ENCODE assay signal across 2 cellular contexts in the genomic region with DNA sequence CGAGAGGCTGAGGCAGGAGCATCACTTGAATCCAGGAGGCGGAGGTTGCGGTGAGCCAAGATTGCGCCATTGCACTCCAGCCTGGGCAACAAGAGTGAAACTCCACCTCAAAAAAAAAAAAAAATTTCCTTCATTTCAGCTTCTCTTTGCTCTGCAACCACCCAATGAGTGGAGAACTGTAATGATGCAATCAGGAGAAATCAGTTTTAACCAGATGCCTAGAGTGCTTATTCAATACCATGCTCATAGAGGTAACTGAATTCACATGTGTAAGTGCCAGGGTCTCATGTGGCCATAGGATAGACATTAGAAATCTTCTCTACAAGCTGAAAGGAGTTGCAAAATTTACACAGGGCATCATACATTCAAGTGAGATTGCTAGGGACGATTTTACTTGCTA.
TF ChIP-seq lines count a peak whose summit lies in the region.

No MANE protein-coding gene starts in this region.

TF ChIP-seq in K562, 482 proteins besides CTCF, POLR2A, EP300 and RAD21 (continued from another document):
- TF ChIP-seq ATF3 (IDR thresholded peaks at IDR 0.05) = peak; percentile 68; the same call in 1 of the 2 replicates
- no peak for TF ChIP-seq ATF3 (CRISPR knock-in tag; conservative IDR thresholded peaks at IDR 0.05)
- TF ChIP-seq CEBPG (CRISPR knock-in tag; IDR thresholded peaks at IDR 0.05) = no peak
- TF ChIP-seq CEBPG (tag; conservative IDR thresholded peaks at IDR 0.05 in 1 of 2, IDR thresholded peaks at IDR 0.05 in 1 of 2) = peak; percentile 59 to 91
- TF ChIP-seq SMARCA4 (IDR thresholded peaks at IDR 0.05) = no peak
- no peak for TF ChIP-seq NR2F6 (CRISPR knock-in tag; IDR thresholded peaks at IDR 0.05)
- peak; percentile 76 for TF ChIP-seq ATF4 (CRISPR knock-in tag; IDR thresholded peaks at IDR 0.05)
- 0 out of 2 replicates have a peak, but pooled peaks have one; percentile 42 for TF ChIP-seq ATF7 (IDR thresholded peaks at IDR 0.05)
TF ChIP-seq in K562: peak in this region for 6.

TF ChIP-seq in SK-N-SH, 30 proteins besides CTCF, POLR2A, EP300 and RAD21 (continued from another document):
- no peak for TF ChIP-seq SMC3 (IDR thresholded peaks at IDR 0.05; ENCODE audit: low read depth, low read length)
- TF ChIP-seq, protein P1, sequence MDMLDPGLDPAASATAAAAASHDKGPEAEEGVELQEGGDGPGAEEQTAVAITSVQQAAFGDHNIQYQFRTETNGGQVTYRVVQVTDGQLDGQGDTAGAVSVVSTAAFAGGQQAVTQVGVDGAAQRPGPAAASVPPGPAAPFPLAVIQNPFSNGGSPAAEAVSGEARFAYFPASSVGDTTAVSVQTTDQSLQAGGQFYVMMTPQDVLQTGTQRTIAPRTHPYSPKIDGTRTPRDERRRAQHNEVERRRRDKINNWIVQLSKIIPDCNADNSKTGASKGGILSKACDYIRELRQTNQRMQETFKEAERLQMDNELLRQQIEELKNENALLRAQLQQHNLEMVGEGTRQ (IDR thresholded peaks at IDR 0.05; ENCODE audit: borderline replicate concordance, low read depth, low read length) = no peak
- no peak for TF ChIP-seq NFIC (IDR thresholded peaks at IDR 0.05; ENCODE audit: borderline replicate concordance)
- no peak for TF ChIP-seq JUND (IDR thresholded peaks at IDR 0.05)
- TF ChIP-seq RCOR1 (IDR thresholded peaks at IDR 0.05; ENCODE audit: low read length) = no peak
- TF ChIP-seq TCF12 (IDR thresholded peaks at IDR 0.05) = no peak
- TF ChIP-seq YY1 (IDR thresholded peaks at IDR 0.05; ENCODE audit: low read depth) = no peak
- TF ChIP-seq MEF2A (IDR thresholded peaks at IDR 0.05; ENCODE audit: borderline replicate concordance, low read depth) = no peak
